Comparison of ENCODE assay signal across 34 cellular contexts in genomic region chr14:54747616-54748015, GRCh38.
"Had no signal": no experiment of that assay in that cellular context is flagged by ENCODE, and none has a peak within 500 bp of the region (broad histone marks: within the 10 kb centered on the region; RNA-seq: fewer than 3 reads in every experiment).

No MANE protein-coding gene starts in this region.

- H3K27ac ChIP-seq: adrenal gland, Peyer's patch, RWPE1, WERI-Rb-1 had no signal

- FAIRE-seq: bronchial epithelial cell had no signal

- DNase-seq: activated CD4-positive, alpha-beta T cell treated with anti-CD3 and anti-CD28 coated beads, Interleukin-2, amount 10 ng/mL, durations not matched to agents 24 days and 14 days; activated CD4-positive, alpha-beta T cell treated with anti-CD3 and anti-CD28 coated beads, Interleukin-2, amount 50 U/mL, for 4 hours; activated CD4-positive, CD25-positive, alpha-beta regulatory T cell; activated CD8-positive, alpha-beta T cell treated with anti-CD3 and anti-CD28 coated beads for 36 hours; activated gamma-delta T cell; activated naive CD4-positive, alpha-beta T cell treated with anti-CD3 and anti-CD28 coated beads for 36 hours; activated T-cell treated with anti-CD3 and anti-CD28 coated beads, Interleukin-2, amount 50 U/mL, for 1 hour; activated T-cell treated with anti-CD3 and anti-CD28 coated beads, Interleukin-2, amount 50 U/mL, for 72 hours; adrenal gland; anterior cingulate cortex; caudate nucleus; cerebellar nuclear complex; Kasumi-1; KG1; MG63; NCI-H1048; NCI-H1105 treated with DMSO at 0.1 percent for 48 hours; NCI-H1436; NCI-H1694; NCI-H1930; NCI-H2081 treated with DMSO at 0.1 percent for 48 hours; NCI-H226; NCI-H524 treated with DMSO at 0.1 percent for 48 hours; NK-92 treated with Interleukin-12 subunit alpha and Interleukin-12 subunit beta, amount 100 ng/mL, for 24 hours; PC-3; Peyer's patch; SIG-M5; T1000; WERI-Rb-1 had no signal

- ATAC-seq: activated CD8-positive, alpha-beta T cell treated with anti-CD3 and anti-CD28 coated beads for 36 hours; activated naive CD4-positive, alpha-beta T cell treated with anti-CD3 and anti-CD28 coated beads, Interleukin-2, amount 50 U/mL, for 72 hours; activated T-cell treated with anti-CD3 and anti-CD28 coated beads, Interleukin-2, amount 50 U/mL, for 72 hours; activated T-helper 17 cell treated with anti-CD3 and anti-CD28 coated beads, Interleukin-2, amount 50 U/mL, for 72 hours; PC-3; Right ventricle myocardium inferior had no signal

- H3K36me3 ChIP-seq: adrenal gland, MG63 had no signal

- H3K4me3 ChIP-seq: adrenal gland, MG63, Peyer's patch had no signal

- H3K27me3 ChIP-seq: adrenal gland, MG63, Peyer's patch had no signal

- H3K4me1 ChIP-seq: adrenal gland, Peyer's patch had no signal

- H3K9me3 ChIP-seq: adrenal gland, MG63, Peyer's patch had no signal
